ENCODE assay signal across 9 cellular contexts in the genomic region with DNA sequence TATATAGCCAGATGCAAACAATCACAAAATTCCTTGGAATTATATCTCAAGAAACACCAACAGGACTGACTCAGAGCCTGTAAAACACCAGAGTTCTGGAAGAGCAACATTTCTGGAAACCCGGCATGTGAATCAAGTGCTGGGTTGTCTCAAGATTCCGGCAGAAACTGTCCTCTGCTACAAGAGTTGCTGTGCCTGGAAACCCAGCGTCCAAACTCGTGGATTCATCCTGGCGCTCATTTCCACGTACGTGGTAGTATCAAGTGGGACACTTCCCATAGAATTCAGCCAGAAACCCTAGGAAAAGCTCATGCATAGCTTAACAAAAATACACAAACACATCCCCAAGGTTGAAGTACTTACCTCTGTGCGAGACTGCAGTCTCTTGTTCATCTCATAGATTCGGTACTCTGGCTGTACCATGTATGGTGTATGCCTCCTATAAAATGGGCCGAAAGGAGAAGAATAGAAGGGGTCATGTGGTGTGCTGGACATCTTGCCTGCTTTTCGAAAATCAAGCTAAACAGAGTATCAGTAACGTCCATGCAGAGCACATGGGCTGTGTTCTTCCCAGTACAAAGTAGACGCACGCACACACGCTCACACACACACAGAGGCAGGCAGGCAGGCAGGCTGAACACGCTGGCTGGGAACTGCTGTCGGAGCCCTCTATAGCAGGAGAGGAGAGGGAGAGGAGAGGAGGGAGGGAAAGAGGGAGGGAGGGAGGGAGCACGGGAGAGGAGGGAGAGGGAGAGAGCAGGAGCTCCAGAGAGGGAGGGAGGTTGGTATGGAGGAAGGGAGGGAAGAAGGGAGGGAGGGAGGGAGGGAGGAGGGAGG. TPM values are rescaled to one million over a fixed set of nuclear protein-coding genes. Genes with fewer than 3 reads are reported as not detected.
DNase-seq lines count a peak whose midpoint lies in the region; ATAC-seq and TF ChIP-seq lines count a peak whose summit lies in the region.
"Had no signal": no experiment of that assay in that cellular context is flagged by ENCODE, and none has a peak within 500 bp of the region (broad histone marks: within the 10 kb centered on the region; RNA-seq: fewer than 3 reads in every experiment).

A gene (minus strand): TSS at position 655 of the 837 bp plus-strand sequence.

- intact Hi-C loops in PC-3 (cut with micrococcal nuclease), result no loop called here

- H3K4me1 ChIP-seq in HAP-1 (peaks cover 34% of the 10 kb centered on the region), skeletal muscle tissue (ENCODE audit: control insufficient read depth in 3 of 3, insufficient read depth in 3 of 3, low read length in 3 of 3) (peaks cover 0 to 8% (median 0%) of the 10 kb centered on the region in 3 donors), PC-3 (ENCODE audit: insufficient read depth, low read length) (no peaks in the 10 kb centered on the region)

- H3K36me3 ChIP-seq in HAP-1 (replicated peaks) (no peaks in the 10 kb centered on the region), kidney epithelial cell (ENCODE audit: control insufficient read depth, insufficient read depth, low read length) (no peaks in the 10 kb centered on the region), skeletal muscle tissue (ENCODE audit: control insufficient read depth in 3 of 3, insufficient read depth in 3 of 3, low read length in 3 of 3) (no peaks in the 10 kb centered on the region), PC-3 (ENCODE audit: low read depth, low read length) (no peaks in the 10 kb centered on the region)

- no peak within 1 kb of the TSS for H3K4me2 ChIP-seq in PC-3 (ENCODE audit: low read length)

- no peaks in the 10 kb centered on the region for H3K79me2 ChIP-seq in PC-3 (ENCODE audit: low read length)

- ATAC-seq in GM21737 (IDR thresholded peaks at IDR 0.05; ENCODE audit: unreplicated experiment) (no peak), PC-3 (no peak)

- POLR2A ChIA-PET in PC-3 (lab: Charles Lee; ENCODE audit: unreplicated experiment), result no interaction called here

- no peaks in the 10 kb centered on the region for H3K9me3 ChIP-seq in HAP-1
- no peaks in the 10 kb centered on the region for H3K9me3 ChIP-seq in skeletal muscle tissue (ENCODE audit: control insufficient read depth in 3 of 3, low read length in 3 of 3)
- no peaks in the 10 kb centered on the region for H3K9me3 ChIP-seq in PC-3 (ENCODE audit: low read length)

- no peak for TF ChIP-seq CTCF in choroid plexus epithelial cell (conservative IDR thresholded peaks at IDR 0.05; ENCODE audit: low read depth, low read length)
- no peak for TF ChIP-seq CTCF in kidney epithelial cell (IDR thresholded peaks at IDR 0.05; ENCODE audit: insufficient read depth, low read length, poor library complexity, severe bottlenecking)
- no peak for TF ChIP-seq CTCF in PC-3 (conservative IDR thresholded peaks at IDR 0.05; ENCODE audit: low read depth, low read length)

- no TSS peak for BruUV-seq in PC-3 (replicated peaks; lab: Mats Ljungman, UMichigan)

- H3K9ac ChIP-seq in skeletal muscle tissue (ENCODE audit: low read depth in 1 of 3, low read length in 3 of 3), result peak within 1 kb of the TSS; percentile 56 to 65 (median 63)
- no peak within 1 kb of the TSS for H3K9ac ChIP-seq in PC-3 (ENCODE audit: low read length)

- H3F3A ChIP-seq in PC-3 (ENCODE audit: low read length, unreplicated experiment), result no peaks in the 10 kb centered on the region

- peak; percentile 72 to 84 for DNase-seq in HAP-1 (ENCODE audit: low spot score in 2 of 2)
- peak; percentile 91 for DNase-seq in choroid plexus epithelial cell (ENCODE audit: low read depth)
- no peak for DNase-seq in kidney epithelial cell (ENCODE audit: low read depth)
- no peak for DNase-seq in SHP77 (lab: John Stamatoyannopoulos, UW)
- no peak for DNase-seq in GDM1 (lab: John Stamatoyannopoulos, UW)
- DNase-seq in PC-3, result no peak

- CTCF ChIA-PET in PC-3 (lab: Charles Lee), result no interaction called here

- no peak within 1 kb of the TSS for H2AFZ ChIP-seq in PC-3 (ENCODE audit: low read length)

- no peaks in the 10 kb centered on the region for H4K20me1 ChIP-seq in PC-3 (ENCODE audit: low read length)

- peak within 1 kb of the TSS; percentile 50 for H3K4me3 ChIP-seq in HAP-1
- peak within 1 kb of the TSS; percentile 59 for H3K4me3 ChIP-seq in choroid plexus epithelial cell (ENCODE audit: low read depth, low read length)
- H3K4me3 ChIP-seq in kidney epithelial cell (ENCODE audit: low read depth, low read length), result peak within 1 kb of the TSS; percentile 14
- H3K4me3 ChIP-seq in skeletal muscle tissue (ENCODE audit: low read length in 3 of 3), result peak within 1 kb of the TSS; percentile 61 to 91 (median 77)
- H3K4me3 ChIP-seq in PC-3 (ENCODE audit: low read length), result no peak within 1 kb of the TSS

- H3K9me2 ChIP-seq in PC-3 (replicated peaks; ENCODE audit: low read length), result no peaks in the 10 kb centered on the region

- H3K27me3 ChIP-seq in HAP-1 (ENCODE audit: low read depth) (no peaks in the 10 kb centered on the region), kidney epithelial cell (ENCODE audit: control insufficient read depth, insufficient read depth, low read length) (no peaks in the 10 kb centered on the region), skeletal muscle tissue (ENCODE audit: control insufficient read depth in 3 of 3, insufficient read depth in 3 of 3, low read length in 3 of 3) (no peaks in the 10 kb centered on the region), PC-3 (ENCODE audit: low read length) (peaks cover 60% of the 10 kb centered on the region)

- in situ Hi-C loops in HAP-1 (cut with MboI; ENCODE audit: low sequenced_read_pairs), result no loop called here

- H3K27ac ChIP-seq in skeletal muscle tissue (ENCODE audit: low read depth, low read length) (peak within 1 kb of the TSS; percentile 37), PC-3 (ENCODE audit: low read length) (no peak within 1 kb of the TSS)
- H3K27ac ChIP-seq: epithelial cell of prostate had no signal

RNA-seq across cellular contexts. Expression of the gene that starts here (rescaled TPM):
- total RNA-seq in kidney epithelial cell (0.07 and 0.46 TPM in 2 replicates), skeletal muscle tissue (55.8 TPM), PC-3 (2014; rRNA removed) (0.29 TPM in 1 of 2 replicates, not detected in the other)

Comparison
In these comparisons a context has a peak if more than half of its experiments do, and no peak if none do; other contexts are left out.
1. RNA of the gene that starts here (total RNA-seq): 55.8 TPM in skeletal muscle tissue (single experiment); 0.07 to 0.46 TPM in kidney epithelial cell and 0.29 TPM in PC-3; every median in the first group is over 10 times any median in the second.
2. DNase-seq: peak in HAP-1 (2 of 2) and choroid plexus epithelial cell (single experiment); none in kidney epithelial cell (single experiment), SHP77 (0 of 2), GDM1 (single experiment) and PC-3 (single experiment).